Comparison of ENCODE assay signal across 10 cellular contexts in the genomic region with DNA sequence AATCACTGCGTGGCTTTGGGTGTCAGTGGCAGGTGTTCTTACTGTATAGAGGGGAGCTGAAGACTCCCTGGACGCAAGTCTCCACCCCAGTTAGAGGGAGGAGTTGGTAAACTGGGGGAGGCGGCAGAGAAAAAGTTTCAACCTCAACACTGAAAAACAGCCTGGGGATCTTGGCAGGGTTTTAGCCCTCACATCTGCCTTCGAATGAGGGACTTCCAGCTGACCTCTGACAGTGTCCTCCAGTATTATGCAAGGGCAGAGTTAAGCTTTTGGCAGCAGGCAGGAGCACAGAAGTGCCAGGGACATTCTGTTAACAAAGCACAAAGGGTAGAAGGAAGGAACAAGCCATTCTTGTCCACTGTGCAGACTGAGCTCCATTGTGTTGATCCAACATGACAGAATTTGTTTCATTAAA. TPM values are rescaled to one million over a fixed set of nuclear protein-coding genes. Genes with fewer than 3 reads are reported as not detected.
DNase-seq lines count a peak whose midpoint lies in the region; ATAC-seq, FAIRE-seq and TF ChIP-seq lines count a peak whose summit lies in the region.
"Had no signal": no experiment of that assay in that cellular context is flagged by ENCODE, and none has a peak within 500 bp of the region (broad histone marks: within the 10 kb centered on the region; RNA-seq: fewer than 3 reads in every experiment).

No MANE protein-coding gene starts in this region.

- H3K9ac ChIP-seq in GM12878 (ENCODE audit: control insufficient read depth, insufficient read depth, low read length): no peak overlapping the region
- peak overlapping the region; percentile 68 for H3K9ac ChIP-seq in smooth muscle cell (ENCODE audit: low read depth)

- CTCF ChIA-PET in GM12878 (lab: Yijun Ruan, JAX): interaction anchor here (0.6 to 5.1 kb wide), 12 partner anchors 9 to 565 kb away, joined by 3 to 65 read pairs (median 4); no protein-coding TSS in a partner anchor

- no peak overlapping the region for H2AFZ ChIP-seq in GM12878 (ENCODE audit: control insufficient read depth, low read depth, low read length)
- H2AFZ ChIP-seq in smooth muscle cell (ENCODE audit: low read depth): no peak overlapping the region
- no peak overlapping the region for H2AFZ ChIP-seq in osteoblast (ENCODE audit: low read length)

- POLR2A ChIA-PET in GM12878 (lab: Charles Lee): no interaction called here

- no peaks in the 10 kb centered on the region for H4K20me1 ChIP-seq in GM12878 (ENCODE audit: control insufficient read depth, insufficient read depth)
- no peaks in the 10 kb centered on the region for H4K20me1 ChIP-seq in smooth muscle cell (ENCODE audit: low read depth)
- no peaks in the 10 kb centered on the region for H4K20me1 ChIP-seq in osteoblast (ENCODE audit: insufficient read depth, low read length)

- H3K79me2 ChIP-seq in GM12878 (ENCODE audit: control insufficient read depth, insufficient read depth, low read length) (no peaks in the 10 kb centered on the region), smooth muscle cell (ENCODE audit: low read depth) (no peaks in the 10 kb centered on the region), osteoblast (ENCODE audit: insufficient read depth, low read length) (no peaks in the 10 kb centered on the region)

- no TSS peak for BruUV-seq in GM12878 (replicated peaks; lab: Mats Ljungman, UMichigan)

- FAIRE-seq in GM12878 (lab: Jason Lieb, UNC): no peak
- FAIRE-seq: HTR-8/SVneo had no signal

- TF ChIP-seq RAD21 in GM12878 (IDR thresholded peaks at IDR 0.05; ENCODE audit: insufficient read depth, low read depth, low read length): no peak

- TF ChIP-seq POLR2A in GM12878 (IDR thresholded peaks at IDR 0.05; ENCODE audit: low read depth, low read length) (no peak), GM18505 (IDR thresholded peaks at IDR 0.05; ENCODE audit: borderline replicate concordance, extremely low read depth, insufficient read depth, insufficient read length) (no peak)

- no peaks in the 10 kb centered on the region for H3K36me3 ChIP-seq in GM12878 (ENCODE audit: control insufficient read depth in 2 of 2, insufficient read depth in 2 of 2, low read length in 1 of 2)
- H3K36me3 ChIP-seq in smooth muscle cell (ENCODE audit: low read depth): no peaks in the 10 kb centered on the region
- no peaks in the 10 kb centered on the region for H3K36me3 ChIP-seq in osteoblast (ENCODE audit: insufficient read depth, low read length)

- H3K4me1 ChIP-seq in GM12878 (ENCODE audit: control insufficient read depth, insufficient read depth, low read length) (peaks cover 7% of the 10 kb centered on the region; the same call in 1 of the 2 replicates), smooth muscle cell (ENCODE audit: low read depth) (peaks cover 37% of the 10 kb centered on the region), osteoblast (ENCODE audit: insufficient read depth, low read length) (no peaks in the 10 kb centered on the region)

- TF ChIP-seq CTCF in GM12878 (IDR thresholded peaks at IDR 0.05 in 2 of 3, conservative IDR thresholded peaks at IDR 0.05 in 1 of 3; ENCODE audit: control insufficient read depth in 2 of 3, extremely low read depth in 1 of 3, insufficient read depth in 1 of 3, low read depth in 3 of 3, low read length in 3 of 3) (no peak), smooth muscle cell (IDR thresholded peaks at IDR 0.05; ENCODE audit: borderline replicate concordance, insufficient read depth, poor library complexity, severe bottlenecking) (no peak), osteoblast (IDR thresholded peaks at IDR 0.05; ENCODE audit: extremely low read depth, low read depth, low read length) (no peak)

- H3K27ac ChIP-seq in GM12878 (ENCODE audit: control insufficient read depth, insufficient read depth) (no peak overlapping the region), layer of hippocampus (ENCODE audit: low read depth, low read length) (peak overlapping the region; percentile 95), smooth muscle cell (ENCODE audit: low read depth) (peak overlapping the region; percentile 93), osteoblast (ENCODE audit: low read depth, low read length) (no peak overlapping the region)

- intact Hi-C loops in GM12878 (cut with micrococcal nuclease; ENCODE audit: unreplicated experiment): loop anchor here (10.0 kb wide), 1 partner anchor 195 kb away; no protein-coding TSS in a partner anchor

- H3F3A ChIP-seq in smooth muscle cell (ENCODE audit: low read depth): no peaks in the 10 kb centered on the region

- H3K4me2 ChIP-seq in GM12878 (ENCODE audit: control insufficient read depth, insufficient read depth) (peak overlapping the region; percentile 46; the same call in 1 of the 2 replicates), smooth muscle cell (peak overlapping the region; percentile 63), osteoblast (ENCODE audit: insufficient read depth, low read length) (no peak overlapping the region)

- ATAC-seq in HG02642 (IDR thresholded peaks at IDR 0.05; ENCODE audit: poor library complexity, unreplicated experiment) (peak; percentile 29), GM12878 (peak; percentile 12; the same call in 2 of the 3 replicates), GM18505 (IDR thresholded peaks at IDR 0.05; ENCODE audit: unreplicated experiment) (no peak), GM18870 (IDR thresholded peaks at IDR 0.05; ENCODE audit: unreplicated experiment) (no peak)

- H3K4me3 ChIP-seq in GM12878 (no peak overlapping the region), smooth muscle cell (peak overlapping the region; percentile 4), osteoblast (ENCODE audit: insufficient read depth, low read length) (no peak overlapping the region)

- 17% methylated on average over 4 of the region's 4 CpGs for WGBS in GM12878 (ENCODE audit: insufficient coverage, insufficient replicate concordance, low lambda C conversion rate, missing lambda C conversion rate)
- WGBS in smooth muscle cell (ENCODE audit: low lambda C conversion rate): 24% methylated on average over 4 of the region's 4 CpGs

- RAD21 ChIA-PET in GM12878 (lab: Charles Lee; ENCODE audit: unreplicated experiment): interaction anchor here (0.5 to 4.6 kb wide), 4 partner anchors 10 to 729 kb away, joined by 3 to 17 read pairs (median 4); no protein-coding TSS in a partner anchor

- DNase-seq in GM12878 (ENCODE audit: low read depth, low spot score): no peak
- no peak for DNase-seq in smooth muscle cell (lab: John Stamatoyannopoulos, UW; ENCODE audit: unreplicated experiment)
- DNase-seq in osteoblast (ENCODE audit: insufficient read length, low spot score, missing footprints): no peak
- no peak for DNase-seq in SIG-M5 treated with dmso at 0.1 percent for 504 hours (lab: John Stamatoyannopoulos, UW; ENCODE audit: unreplicated experiment)
- DNase-seq: naive B cell had no signal

- in situ Hi-C loops in GM12878 (cut with MboI): loop anchor here (5.0 to 10.0 kb wide), 2 partner anchors 557 to 725 kb away; no protein-coding TSS in a partner anchor

- SMC1A ChIA-PET in GM12878 (lab: Charles Lee; ENCODE audit: uncharacterized antibody, unreplicated experiment): interaction anchor here (1.1 to 4.8 kb wide), 3 partner anchors 252 to 565 kb away, joined by 3 to 33 read pairs (median 8); no protein-coding TSS in a partner anchor

- H3K27me3 ChIP-seq in GM12878 (replicated peaks in 1 of 2; ENCODE audit: control insufficient read depth in 2 of 2, insufficient read depth in 2 of 2, low read length in 1 of 2) (no peaks in the 10 kb centered on the region; a peak in 2 of 4 replicates), layer of hippocampus (ENCODE audit: control insufficient read depth, insufficient read depth, low read length) (no peaks in the 10 kb centered on the region), smooth muscle cell (ENCODE audit: low read depth) (no peaks in the 10 kb centered on the region), osteoblast (ENCODE audit: insufficient read depth, low read length) (peaks cover 13% of the 10 kb centered on the region)

- H3K9me3 ChIP-seq in GM12878 (replicated peaks; ENCODE audit: control insufficient read depth, insufficient read depth, low read length) (no peaks in the 10 kb centered on the region), smooth muscle cell (replicated peaks; ENCODE audit: low read depth) (no peaks in the 10 kb centered on the region), osteoblast (ENCODE audit: low read depth, low read length) (no peaks in the 10 kb centered on the region)

- TF ChIP-seq EP300 in GM12878 (IDR thresholded peaks at IDR 0.05; ENCODE audit: borderline replicate concordance in 1 of 2, control insufficient read depth in 1 of 2, low read depth in 2 of 2, low read length in 2 of 2): no peak

TF ChIP-seq in GM12878, 131 proteins besides CTCF, POLR2A, EP300 and RAD21:
- TF ChIP-seq NR2C1 (IDR thresholded peaks at IDR 0.05): no peak
- no peak for TF ChIP-seq MTA2 (IDR thresholded peaks at IDR 0.05; ENCODE audit: low read depth)
- TF ChIP-seq POLR2AphosphoS5 (IDR thresholded peaks at IDR 0.05; ENCODE audit: low read length): no peak

RNA-seq across cellular contexts. Expression of gene RAB4A, which starts 41.2 kb away (rescaled TPM):
- 2.4 and 3.1 TPM in 2 replicates for total RNA-seq in GM12878 (2013; cell fraction: nucleolus; rRNA removed)
- total RNA-seq in GM12878 (2014; rRNA removed): 13.6 and 20.8 TPM in 2 replicates
- total RNA-seq in GM12878 (2014; rRNA removed; fragmentation: Illumina TruSeq; extraction: Trizol): 10.1 and 10.4 TPM in 2 replicates
- 35.8 and 40.9 TPM in 2 replicates for total RNA-seq in GM12878 (2021)
- 9.1 TPM for polyA plus RNA-seq in GM12878 (2011; ENCODE audit: low read depth)
- polyA plus RNA-seq in GM12878 (2011; rRNA removed): 10.2 and 16.8 TPM in 2 replicates
- 6.1 and 6.3 TPM in 2 replicates for polyA plus RNA-seq in GM12878 (2011; cell fraction: cytosol; rRNA removed)
- 3.1 and 3.2 TPM in 2 replicates for polyA plus RNA-seq in GM12878 (2011; cell fraction: nucleus; rRNA removed)
- 14.8 and 19.9 TPM in 2 replicates for polyA plus RNA-seq in GM12878 (2012)
- 12.3 and 14.5 TPM in 2 replicates for polyA plus RNA-seq in GM12878 (2014; fragmentation: Illumina TruSeq; extraction: Trizol)
- polyA plus RNA-seq in GM12878 (2014; fragmentation: Nextera tagmentation; extraction: Ambion mirVana): 1 to 10 TPM; 4.0 to 8.5 TPM
- 31.4 and 32.2 TPM in 2 replicates for polyA plus RNA-seq in GM12878 (2014; rRNA removed)
- polyA plus RNA-seq in GM12878 (2016; fragmentation: Nextera tagmentation; extraction: Ambion mirVana): 10 to 100 TPM; 25.1 to 28.8 TPM
- 1.7 and 3.4 TPM in 2 replicates for polyA minus RNA-seq in GM12878 (2011; rRNA and poly(A)+ RNA removed)
- polyA minus RNA-seq in GM12878 (2011; cell fraction: cytosol; rRNA and poly(A)+ RNA removed): 1.1 and 3.4 TPM in 2 replicates
- polyA minus RNA-seq in GM12878 (2011; cell fraction: nucleus; rRNA and poly(A)+ RNA removed): 1.3 and 3.2 TPM in 2 replicates
- 25.1 and 43.9 TPM in 2 replicates for total RNA-seq in smooth muscle cell
- 46.6 and 52.7 TPM in 2 replicates for polyA plus RNA-seq in smooth muscle cell
- total RNA-seq in osteoblast: 19.9 and 20.0 TPM in 2 replicates

Comparison
In these comparisons a context has a peak if more than half of its experiments do, and no peak if none do; other contexts are left out.
1. ATAC-seq: peak in HG02642 (single experiment) and GM12878 (single experiment); none in GM18505 (single experiment) and GM18870 (single experiment).
2. H3K27ac ChIP-seq: peak in layer of hippocampus (single experiment) and smooth muscle cell (single experiment); none in GM12878 (single experiment) and osteoblast (single experiment).